Comparison of ENCODE assay signal across 24 cellular contexts in the genomic region with DNA sequence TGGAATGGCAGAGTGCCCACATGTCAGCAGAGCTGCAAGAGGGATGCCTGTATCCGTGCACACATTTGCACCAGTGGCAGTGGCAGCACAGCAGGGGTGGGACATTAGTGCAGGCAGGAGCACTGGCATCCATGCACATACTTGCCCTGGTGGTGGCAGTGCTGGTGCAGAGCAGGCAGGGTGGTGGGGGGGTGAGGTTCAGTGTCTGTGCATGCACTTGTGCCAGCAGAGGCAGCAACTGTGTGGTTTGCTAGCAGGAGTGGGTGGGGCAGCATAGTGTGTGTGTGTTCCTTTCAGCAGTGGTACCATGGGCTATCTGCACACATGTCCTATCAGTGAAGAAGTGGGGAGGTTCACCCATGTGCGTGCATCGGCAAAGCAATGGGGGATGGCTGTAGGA.
"Had no signal": no experiment of that assay in that cellular context is flagged by ENCODE, and none has a peak within 500 bp of the region (broad histone marks: within the 10 kb centered on the region; RNA-seq: fewer than 3 reads in every experiment).

No MANE protein-coding gene starts in this region.

- H3K4me1 ChIP-seq: esophagus squamous epithelium, psoas muscle, spleen, suprapubic skin, uterus had no signal

- H3K36me3 Mint-ChIP-seq: memory B cell; naive B cell; natural killer cell treated with Interleukin-12 subunit alpha and Interleukin-12 subunit beta and Interleukin-15 and Interleukin-18, amount 100 ng/mL, for 72 hours; stimulated activated naive B cell treated with anti-CD40 and anti-IgM and Interleukin-4, amounts not matched to agents 10 μg/mL and 1 μg/mL and 100 μg/mL, for 72 hours; type B pancreatic cell had no signal

- H3K4me3 Mint-ChIP-seq: memory B cell; naive B cell; natural killer cell treated with Interleukin-12 subunit alpha and Interleukin-12 subunit beta and Interleukin-15 and Interleukin-18, amount 100 ng/mL, for 72 hours; neural crest cell; stimulated activated naive B cell treated with anti-CD40 and anti-IgM and Interleukin-4, amounts not matched to agents 10 μg/mL and 1 μg/mL and 100 μg/mL, for 72 hours; stimulated activated naive CD8-positive, alpha-beta T cell treated with anti-CD3 and anti-CD28 coated beads, Interleukin-15, Interleukin-2, amounts not matched to agents 100 ng/mL and 50 ng/mL, for 24 hours; type B pancreatic cell had no signal

- H3K27ac ChIP-seq: coronary artery, esophagus squamous epithelium, psoas muscle, skin epidermis, spleen, suprapubic skin, uterus had no signal

- H3K36me3 ChIP-seq: esophagus squamous epithelium, spleen, suprapubic skin, uterus had no signal

- FAIRE-seq: endothelial cell of umbilical vein, keratinocyte had no signal

- ATAC-seq: left ventricle myocardium superior; mucosa of descending colon; psoas muscle; right cardiac atrium; stimulated activated naive B cell treated with anti-CD40 and anti-IgM and Interleukin-4, amounts not matched to agents 10 μg/mL and 1 μg/mL and 100 μg/mL, for 72 hours had no signal

- H3K27me3 ChIP-seq: esophagus squamous epithelium, spleen, suprapubic skin, uterus had no signal

- DNase-seq: dermis blood vessel endothelial cell; effector memory CD4-positive, alpha-beta T cell; esophagus squamous epithelium; foreskin melanocyte; left ventricle myocardium superior; naive B cell; psoas muscle; right cardiac atrium; spleen; stimulated activated CD4-positive, alpha-beta T cell treated with anti-CD3 and anti-CD28 coated beads, Interleukin-4, amount 100 ng/mL, for 4 hours; stimulated activated naive B cell treated with anti-CD40 and anti-IgM and Interleukin-4, amounts not matched to agents 10 μg/mL and 1 μg/mL and 100 μg/mL, for 72 hours; uterus had no signal

- H3K27me3 Mint-ChIP-seq: natural killer cell treated with Interleukin-12 subunit alpha and Interleukin-12 subunit beta and Interleukin-15 and Interleukin-18, amount 100 ng/mL, for 72 hours; stimulated activated naive B cell treated with anti-CD40 and anti-IgM and Interleukin-4, amounts not matched to agents 10 μg/mL and 1 μg/mL and 100 μg/mL, for 72 hours; type B pancreatic cell had no signal

- H3K9me3 Mint-ChIP-seq: neural crest cell had no signal

- H3K4me1 Mint-ChIP-seq: memory B cell; naive B cell; neural crest cell; stimulated activated naive B cell treated with anti-CD40 and anti-IgM and Interleukin-4, amounts not matched to agents 10 μg/mL and 1 μg/mL and 100 μg/mL, for 72 hours had no signal

- H3K4me3 ChIP-seq: coronary artery, esophagus squamous epithelium, lung, mucosa of descending colon, psoas muscle, skin epidermis, spleen, suprapubic skin, uterus had no signal

- H3K27ac Mint-ChIP-seq: memory B cell; naive B cell; natural killer cell treated with Interleukin-12 subunit alpha and Interleukin-12 subunit beta and Interleukin-15 and Interleukin-18, amount 100 ng/mL, for 72 hours; stimulated activated naive B cell treated with anti-CD40 and anti-IgM and Interleukin-4, amounts not matched to agents 10 μg/mL and 1 μg/mL and 100 μg/mL, for 72 hours; stimulated activated naive CD8-positive, alpha-beta T cell treated with anti-CD3 and anti-CD28 coated beads, Interleukin-15, Interleukin-2, amounts not matched to agents 100 ng/mL and 50 ng/mL, for 24 hours; type B pancreatic cell had no signal

- H3K9me3 ChIP-seq: esophagus squamous epithelium, mucosa of descending colon, psoas muscle, uterus had no signal
